1 cellular context compared by ENCODE assay signal in genomic region chr17:8314797-8315739, GRCh38.
TF ChIP-seq lines count a peak whose summit lies in the region.

No MANE protein-coding gene starts in this region.

TF ChIP-seq in GM23338, 12 proteins besides CTCF, POLR2A, EP300 and RAD21:
- TF ChIP-seq ZNF462 (CRISPR knock-in tag; IDR thresholded peaks at IDR 0.05) (no peak), JUNB (IDR thresholded peaks at IDR 0.05; ENCODE audit: unreplicated experiment) (no peak), STAT1 (IDR thresholded peaks at IDR 0.05; ENCODE audit: unreplicated experiment) (no peak), EZH2 (IDR thresholded peaks at IDR 0.05; ENCODE audit: low read depth, unreplicated experiment) (no peak), CREB1 (CRISPR knock-in tag; IDR thresholded peaks at IDR 0.05; ENCODE audit: low read depth) (no peak), ZNF114 (CRISPR knock-in tag; IDR thresholded peaks at IDR 0.05) (no peak), EZH2phosphoT487 (IDR thresholded peaks at IDR 0.05; ENCODE audit: unreplicated experiment) (no peak), NANOG (IDR thresholded peaks at IDR 0.05; ENCODE audit: borderline replicate concordance) (no peak), POLR2AphosphoS5 (IDR thresholded peaks at IDR 0.05; ENCODE audit: low read depth) (no peak), ZNF331 (CRISPR knock-in tag; IDR thresholded peaks at IDR 0.05; ENCODE audit: low read depth) (no peak)
- TF ChIP-seq, protein P1, sequence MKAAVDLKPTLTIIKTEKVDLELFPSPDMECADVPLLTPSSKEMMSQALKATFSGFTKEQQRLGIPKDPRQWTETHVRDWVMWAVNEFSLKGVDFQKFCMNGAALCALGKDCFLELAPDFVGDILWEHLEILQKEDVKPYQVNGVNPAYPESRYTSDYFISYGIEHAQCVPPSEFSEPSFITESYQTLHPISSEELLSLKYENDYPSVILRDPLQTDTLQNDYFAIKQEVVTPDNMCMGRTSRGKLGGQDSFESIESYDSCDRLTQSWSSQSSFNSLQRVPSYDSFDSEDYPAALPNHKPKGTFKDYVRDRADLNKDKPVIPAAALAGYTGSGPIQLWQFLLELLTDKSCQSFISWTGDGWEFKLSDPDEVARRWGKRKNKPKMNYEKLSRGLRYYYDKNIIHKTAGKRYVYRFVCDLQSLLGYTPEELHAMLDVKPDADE (IDR thresholded peaks at IDR 0.05) = no peak
- TF ChIP-seq, protein P2, sequence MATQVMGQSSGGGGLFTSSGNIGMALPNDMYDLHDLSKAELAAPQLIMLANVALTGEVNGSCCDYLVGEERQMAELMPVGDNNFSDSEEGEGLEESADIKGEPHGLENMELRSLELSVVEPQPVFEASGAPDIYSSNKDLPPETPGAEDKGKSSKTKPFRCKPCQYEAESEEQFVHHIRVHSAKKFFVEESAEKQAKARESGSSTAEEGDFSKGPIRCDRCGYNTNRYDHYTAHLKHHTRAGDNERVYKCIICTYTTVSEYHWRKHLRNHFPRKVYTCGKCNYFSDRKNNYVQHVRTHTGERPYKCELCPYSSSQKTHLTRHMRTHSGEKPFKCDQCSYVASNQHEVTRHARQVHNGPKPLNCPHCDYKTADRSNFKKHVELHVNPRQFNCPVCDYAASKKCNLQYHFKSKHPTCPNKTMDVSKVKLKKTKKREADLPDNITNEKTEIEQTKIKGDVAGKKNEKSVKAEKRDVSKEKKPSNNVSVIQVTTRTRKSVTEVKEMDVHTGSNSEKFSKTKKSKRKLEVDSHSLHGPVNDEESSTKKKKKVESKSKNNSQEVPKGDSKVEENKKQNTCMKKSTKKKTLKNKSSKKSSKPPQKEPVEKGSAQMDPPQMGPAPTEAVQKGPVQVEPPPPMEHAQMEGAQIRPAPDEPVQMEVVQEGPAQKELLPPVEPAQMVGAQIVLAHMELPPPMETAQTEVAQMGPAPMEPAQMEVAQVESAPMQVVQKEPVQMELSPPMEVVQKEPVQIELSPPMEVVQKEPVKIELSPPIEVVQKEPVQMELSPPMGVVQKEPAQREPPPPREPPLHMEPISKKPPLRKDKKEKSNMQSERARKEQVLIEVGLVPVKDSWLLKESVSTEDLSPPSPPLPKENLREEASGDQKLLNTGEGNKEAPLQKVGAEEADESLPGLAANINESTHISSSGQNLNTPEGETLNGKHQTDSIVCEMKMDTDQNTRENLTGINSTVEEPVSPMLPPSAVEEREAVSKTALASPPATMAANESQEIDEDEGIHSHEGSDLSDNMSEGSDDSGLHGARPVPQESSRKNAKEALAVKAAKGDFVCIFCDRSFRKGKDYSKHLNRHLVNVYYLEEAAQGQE (IDR thresholded peaks at IDR 0.05; ENCODE audit: unreplicated experiment) = no peak
